ENCODE assay signal across 8 cellular contexts in genomic region chr7:43834463-43835251, GRCh38. TPM values are rescaled to one million over a fixed set of nuclear protein-coding genes. Genes with fewer than 3 reads are reported as not detected.
DNase-seq lines count a peak whose midpoint lies in the region; ATAC-seq and TF ChIP-seq lines count a peak whose summit lies in the region.

No MANE protein-coding gene starts in this region.

- DNase-seq in M059J (ENCODE audit: low read depth) (peak; percentile 67), activated T-cell treated with anti-CD3 and anti-CD28 coated beads for 24 hours (ENCODE audit: low read depth) (peak; percentile 23), left lung (no peak), upper lobe of left lung (no peak), chondrocyte (ENCODE audit: low spot score) (no peak), NCI-H446 treated with DMSO at 0.1 percent for 48 hours (lab: John Stamatoyannopoulos, UW) (no peak)

- H3K9ac ChIP-seq in BLaER1 treated with 17β-estradiol and CSF1 and Interleukin-3, amounts not matched to agents 10 nM and 100 nM: 0 out of 22 replicates have a peak overlapping the region, but pooled peaks of 1 of the 11 experiments have one; percentile 24

- H3K36me3 ChIP-seq in BLaER1 treated with 17β-estradiol and CSF1 and Interleukin-3, amounts not matched to agents 10 nM and 100 nM: no peaks in the 10 kb centered on the region
- H3K36me3 ChIP-seq in left lung: no peaks in the 10 kb centered on the region
- H3K36me3 ChIP-seq in upper lobe of left lung: no peaks in the 10 kb centered on the region

- H3K4me3 Mint-ChIP-seq in chondrocyte (ENCODE audit: unreplicated experiment): no peak overlapping the region

- H3K9me3 ChIP-seq in BLaER1 treated with 17β-estradiol and CSF1 and Interleukin-3, amounts not matched to agents 10 nM and 100 nM (replicated peaks in 1 of 11): peaks cover 16 to 53% (median 33%) of the 10 kb centered on the region in 11 experiments
- H3K9me3 ChIP-seq in left lung (peaks cover 0 to 3% of the 10 kb centered on the region in 2 donors), upper lobe of left lung (no peaks in the 10 kb centered on the region)

- H3K27me3 Mint-ChIP-seq in chondrocyte (ENCODE audit: low read depth): peaks cover 4% of the 10 kb centered on the region

- H3K4me1 ChIP-seq in BLaER1 treated with 17β-estradiol and CSF1 and Interleukin-3, amounts not matched to agents 10 nM and 100 nM: peaks cover 0 to 8% (median 0%) of the 10 kb centered on the region in 10 experiments; a peak in 3 of 20 replicates
- H3K4me1 ChIP-seq in left lung (peaks cover 0 to 10% of the 10 kb centered on the region in 2 donors), upper lobe of left lung (peaks cover 0 to 19% (median 5%) of the 10 kb centered on the region in 4 donors)

- TF ChIP-seq EP300 in upper lobe of left lung (IDR thresholded peaks at IDR 0.05): no peak

- no peaks in the 10 kb centered on the region for H3K9me3 Mint-ChIP-seq in chondrocyte (ENCODE audit: low read depth)

- H3K4me3 ChIP-seq in BLaER1 treated with 17β-estradiol and CSF1 and Interleukin-3, amounts not matched to agents 10 nM and 100 nM: peak overlapping the region in 4 of 10 experiments; percentile 0 to 33 (median 10); a peak in 4 of 20 replicates
- peak overlapping the region in 1 of 2 donors; percentile 18 for H3K4me3 ChIP-seq in left lung
- peak overlapping the region in 3 of 4 donors; percentile 21 to 43 (median 33) for H3K4me3 ChIP-seq in upper lobe of left lung

- no peak for TF ChIP-seq POLR2A in upper lobe of left lung (IDR thresholded peaks at IDR 0.05)

- WGBS in upper lobe of left lung, 2 donors: 58 to 61% methylated on average over 8 of the region's 8 CpGs

- ATAC-seq in GM19468 (IDR thresholded peaks at IDR 0.05; ENCODE audit: extremely low read depth, unreplicated experiment) (peak; percentile 23), left lung (peak; percentile 15), upper lobe of left lung (ENCODE audit: low FRiP score in 2 of 2) (no peak)

- H3K36me3 Mint-ChIP-seq in chondrocyte (ENCODE audit: low read depth): no peaks in the 10 kb centered on the region

- H3K27me3 ChIP-seq in BLaER1 treated with 17β-estradiol and CSF1 and Interleukin-3, amounts not matched to agents 10 nM and 100 nM: no peaks in the 10 kb centered on the region
- H3K27me3 ChIP-seq in left lung (no peaks in the 10 kb centered on the region), upper lobe of left lung (no peaks in the 10 kb centered on the region)

- no peak overlapping the region for H3K27ac Mint-ChIP-seq in chondrocyte (ENCODE audit: unreplicated experiment)

- H3K4me1 Mint-ChIP-seq in chondrocyte (ENCODE audit: low read depth): peaks cover 7% of the 10 kb centered on the region

- H3K27ac ChIP-seq in BLaER1 treated with 17β-estradiol and CSF1 and Interleukin-3, amounts not matched to agents 10 nM and 100 nM: peak overlapping the region in 6 of 11 experiments; percentile 6 to 55 (median 47); a peak in 9 of 22 replicates
- H3K27ac ChIP-seq in left lung (peak overlapping the region in 1 of 2 donors; percentile 31), upper lobe of left lung (peak overlapping the region in 1 of 4 donors; percentile 28)

- intact Hi-C loops in left lung (cut with DNase I): loop anchor here in 1 of 2 donors (10.0 kb wide), 1 partner anchor 110 kb away; the partner anchor contains the start of gene COA1

- TF ChIP-seq CTCF in left lung (IDR thresholded peaks at IDR 0.05): no peak
- TF ChIP-seq CTCF in upper lobe of left lung (IDR thresholded peaks at IDR 0.05): no peak
- TF ChIP-seq CTCF in chondrocyte (IDR thresholded peaks at IDR 0.05): no peak

- H4K20me1 ChIP-seq in BLaER1 treated with 17β-estradiol and CSF1 and Interleukin-3, amounts not matched to agents 10 nM and 100 nM: no peaks in the 10 kb centered on the region

- peak overlapping the region in 10 of 11 experiments; percentile 10 to 66 (median 39); a peak in 15 of 22 replicates for H3K4me2 ChIP-seq in BLaER1 treated with 17β-estradiol and CSF1 and Interleukin-3, amounts not matched to agents 10 nM and 100 nM

RNA-seq across cellular contexts. Expression of gene MRPS24, which starts 34.7 kb away (rescaled TPM):
- 206 and 260 TPM in 2 replicates for total RNA-seq in M059J (2014; rRNA removed; shearing (Covaris generic))
- total RNA-seq in left lung (10 to 100 TPM; 80.9 to 87.6 TPM), upper lobe of left lung (10 to 100 TPM; 28.7 to 80.0 (median 53.6) TPM), chondrocyte (70.2 to 76.9 TPM (median 72.9 TPM) in 3 replicates)

Comparison
In these comparisons a context has a peak if more than half of its experiments do, and no peak if none do; other contexts are left out.
1. ATAC-seq: peak in GM19468 (single experiment) and left lung (single experiment); none in upper lobe of left lung (0 of 2).
2. DNase-seq: peak in M059J (single experiment) and activated T-cell treated with anti-CD3 and anti-CD28 coated beads for 24 hours (single experiment); none in left lung (0 of 2), upper lobe of left lung (0 of 2), chondrocyte (single experiment) and NCI-H446 treated with DMSO at 0.1 percent for 48 hours (single experiment).